In the genomic region with DNA sequence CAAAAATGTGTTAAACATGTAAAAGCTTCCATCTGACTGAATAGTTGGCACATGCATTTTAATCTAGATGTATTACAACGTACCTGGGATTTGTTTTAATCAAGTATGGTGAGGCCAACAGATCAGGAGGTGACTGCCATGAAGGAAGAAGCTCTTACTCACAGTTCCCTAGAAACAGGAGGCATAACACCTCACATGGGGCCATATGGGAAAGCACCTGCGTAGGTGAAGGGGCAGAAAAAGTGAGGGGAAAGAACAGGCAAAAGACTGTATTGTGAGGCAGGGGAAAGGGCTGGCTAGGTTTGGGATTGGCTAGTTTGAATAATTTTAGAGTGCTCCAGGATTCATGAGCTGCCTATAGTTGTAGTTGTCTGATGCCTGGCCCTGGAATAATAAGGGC, we compare ENCODE assay signal across 1 cellular context.
TF ChIP-seq lines count a peak whose summit lies in the region.

No MANE protein-coding gene starts in this region.

TF ChIP-seq in HepG2, 621 proteins besides CTCF, POLR2A, EP300 and RAD21:
- TF ChIP-seq PHB2 (IDR thresholded peaks at IDR 0.05; ENCODE audit: partially characterized antibody) (no peak), RAD51 (IDR thresholded peaks at IDR 0.05; ENCODE audit: borderline replicate concordance) (no peak), TARDBP (CRISPR knock-in tag; IDR thresholded peaks at IDR 0.05) (no peak), ATAD3A (CRISPR knock-in tag; IDR thresholded peaks at IDR 0.05) (no peak), SP5 (CRISPR knock-in tag; IDR thresholded peaks at IDR 0.05; ENCODE audit: borderline replicate concordance, low read depth) (no peak), YEATS4 (CRISPR knock-in tag; IDR thresholded peaks at IDR 0.05; ENCODE audit: borderline replicate concordance) (no peak), EED (CRISPR knock-in tag; IDR thresholded peaks at IDR 0.05) (no peak), HNRNPH1 (optimal IDR thresholded peaks at IDR 0.05; ENCODE audit: low read depth, low read length) (no peak), ZNF12 (CRISPR knock-in tag; IDR thresholded peaks at IDR 0.05) (no peak), TRIM24 (CRISPR knock-in tag; IDR thresholded peaks at IDR 0.05) (no peak)
- TF ChIP-seq, protein P1, sequence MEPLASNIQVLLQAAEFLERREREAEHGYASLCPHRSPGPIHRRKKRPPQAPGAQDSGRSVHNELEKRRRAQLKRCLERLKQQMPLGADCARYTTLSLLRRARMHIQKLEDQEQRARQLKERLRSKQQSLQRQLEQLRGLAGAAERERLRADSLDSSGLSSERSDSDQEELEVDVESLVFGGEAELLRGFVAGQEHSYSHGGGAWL (CRISPR knock-in tag; IDR thresholded peaks at IDR 0.05): no peak
